24 cellular contexts compared by ENCODE assay signal in genomic region chr5:848671-849111, GRCh38. TPM values are rescaled to one million over a fixed set of nuclear protein-coding genes. Genes with fewer than 3 reads are reported as not detected.
DNase-seq lines count a peak whose midpoint lies in the region; ATAC-seq, FAIRE-seq and TF ChIP-seq lines count a peak whose summit lies in the region.
"Had no signal": no experiment of that assay in that cellular context is flagged by ENCODE, and none has a peak within 500 bp of the region (broad histone marks: within the 10 kb centered on the region; RNA-seq: fewer than 3 reads in every experiment).

No MANE protein-coding gene starts in this region.

- H3K9ac ChIP-seq in kidney (ENCODE audit: low read length in 2 of 2): no peak overlapping the region
- H3K9ac ChIP-seq: GM23248 had no signal

- H3K27ac Mint-ChIP-seq in activated naive CD4-positive, alpha-beta T cell treated with anti-CD3 and anti-CD28 coated beads, Interleukin-2, amount 50 U/mL, for 72 hours: no peak overlapping the region
- H3K27ac Mint-ChIP-seq in neural crest cell (ENCODE audit: unreplicated experiment): no peak overlapping the region
- H3K27ac Mint-ChIP-seq: activated T-helper 2 cell treated with anti-CD3 and anti-CD28 coated beads, Interferon-gamma antibody, Interleukin-2, Interleukin-4, amounts not matched to agents 10 μg/mL and 5 μg/mL and 100 μg/mL, durations not matched to agents 14 hours and 24 hours and 36 hours; HFFc6 had no signal

- H3K4me3 Mint-ChIP-seq in neural crest cell: peak overlapping the region; percentile 64
- H3K4me3 Mint-ChIP-seq: HFFc6 had no signal

- intact Hi-C loops in kidney (cut with DNase I): no loop called here
- intact Hi-C loops in upper lobe of right lung (cut with DNase I): no loop called here
- intact Hi-C loops in left colon (cut with DNase I, micrococcal nuclease): no loop called here

- H3K36me3 Mint-ChIP-seq in activated naive CD4-positive, alpha-beta T cell treated with anti-CD3 and anti-CD28 coated beads, Interleukin-2, amount 50 U/mL, for 72 hours: no peaks in the 10 kb centered on the region
- no peaks in the 10 kb centered on the region for H3K36me3 Mint-ChIP-seq in neural crest cell (ENCODE audit: low read depth)

- H3K4me3 ChIP-seq in kidney (ENCODE audit: low read length in 2 of 2) (no peak overlapping the region), upper lobe of right lung (no peak overlapping the region)
- H3K4me3 ChIP-seq: GM23248, testis had no signal

- H3K27ac ChIP-seq in kidney (ENCODE audit: low read depth in 2 of 2, low read length in 2 of 2) (no peak overlapping the region), upper lobe of right lung (no peak overlapping the region)
- H3K27ac ChIP-seq: dorsolateral prefrontal cortex, GM23248, testis had no signal

- no peak for ATAC-seq in activated naive CD4-positive, alpha-beta T cell treated with anti-CD3 and anti-CD28 coated beads, Interleukin-2, amount 50 U/mL, for 72 hours
- ATAC-seq in upper lobe of right lung (no peak), left colon (no peak)

- peaks cover 18% of the 10 kb centered on the region for H3K27me3 Mint-ChIP-seq in neural crest cell (ENCODE audit: low read depth)

- peaks cover 19% of the 10 kb centered on the region for H3K27me3 ChIP-seq in upper lobe of right lung
- H3K27me3 ChIP-seq: testis had no signal

- no peaks in the 10 kb centered on the region for H3K9me3 Mint-ChIP-seq in activated naive CD4-positive, alpha-beta T cell treated with anti-CD3 and anti-CD28 coated beads, Interleukin-2, amount 50 U/mL, for 72 hours
- no peaks in the 10 kb centered on the region for H3K9me3 Mint-ChIP-seq in neural crest cell
- H3K9me3 Mint-ChIP-seq: activated T-helper 2 cell treated with anti-CD3 and anti-CD28 coated beads, Interferon-gamma antibody, Interleukin-2, Interleukin-4, amounts not matched to agents 10 μg/mL and 5 μg/mL and 100 μg/mL, durations not matched to agents 14 hours and 24 hours and 36 hours; HFFc6 had no signal

- H3K9me3 ChIP-seq in kidney (ENCODE audit: control insufficient read depth in 1 of 2, low read length in 2 of 2) (no peaks in the 10 kb centered on the region), upper lobe of right lung (no peaks in the 10 kb centered on the region)
- H3K9me3 ChIP-seq: testis had no signal

- H3K36me3 ChIP-seq in kidney (ENCODE audit: control insufficient read depth in 1 of 2, insufficient read depth in 2 of 2, low read length in 2 of 2) (no peaks in the 10 kb centered on the region), upper lobe of right lung (no peaks in the 10 kb centered on the region)

- TF ChIP-seq CTCF in kidney (IDR thresholded peaks at IDR 0.05; ENCODE audit: borderline replicate concordance, extremely low read depth, insufficient read depth) (no peak), neural crest cell (conservative IDR thresholded peaks at IDR 0.05) (no peak), upper lobe of right lung (IDR thresholded peaks at IDR 0.05) (no peak)

- H3K4me1 ChIP-seq in kidney (ENCODE audit: control insufficient read depth in 1 of 2, insufficient read depth in 1 of 2, low read depth in 1 of 2, low read length in 2 of 2) (peaks cover 0 to 3% of the 10 kb centered on the region in 2 donors), upper lobe of right lung (no peaks in the 10 kb centered on the region)
- H3K4me1 ChIP-seq: testis had no signal

- H3K4me1 Mint-ChIP-seq in neural crest cell: peaks cover 21% of the 10 kb centered on the region

- no peak for FAIRE-seq in kidney (lab: Jason Lieb, UNC)

- DNase-seq in activated naive CD4-positive, alpha-beta T cell treated with anti-CD3 and anti-CD28 coated beads, Interleukin-2, amount 50 U/mL, for 16 hours: peak; percentile 8
- no peak for DNase-seq in activated naive CD4-positive, alpha-beta T cell treated with anti-CD3 and anti-CD28 coated beads, Interleukin-2, amount 50 U/mL, for 72 hours (ENCODE audit: low spot score in 2 of 2)
- peak; percentile 65 for DNase-seq in kidney
- DNase-seq in neural crest cell (ENCODE audit: low read depth, low spot score): no peak
- peak; percentile 54 for DNase-seq in upper lobe of right lung
- no peak for DNase-seq in activated CD8-positive, alpha-beta memory T cell treated with anti-CD3 and anti-CD28 coated beads, Interleukin-2, amount 50 U/mL, for 4 hours
- DNase-seq in hypothalamus (lab: John Stamatoyannopoulos, UW): no peak
- DNase-seq in left colon: no peak
- DNase-seq: activated CD4-positive, alpha-beta T cell treated with anti-CD3 and anti-CD28 coated beads for 1 hour; GDM1; GM23248; HFFc6; NCI-H2081; NCI-H226; NCI-H82; OCI-M1; SIG-M5; stimulated activated CD4-positive, alpha-beta T cell treated with anti-CD3 and anti-CD28 coated beads, Interleukin-12 subunit alpha, Interleukin-12 subunit beta, amount 100 ng/mL, for 4 hours; stimulated activated CD4-positive, alpha-beta T cell treated with anti-CD3 and anti-CD28 coated beads, Interleukin-4, amount 100 ng/mL, for 24 hours; stimulated activated naive CD4-positive, alpha-beta T cell; SW 1271; testis had no signal

RNA-seq across cellular contexts. Expression of gene ZDHHC11, which starts 2.1 kb away (rescaled TPM):
- 10 to 100 TPM in 1 of 2 donors, 1 to 10 TPM in 1; 3.4 to 19.3 TPM for total RNA-seq in activated naive CD4-positive, alpha-beta T cell treated with anti-CD3 and anti-CD28 coated beads, Interleukin-2, amount 50 U/mL, for 72 hours
- total RNA-seq in kidney (10.1 TPM), neural crest cell (14.5 and 17.2 TPM in 2 replicates), upper lobe of right lung (12.6 TPM), left colon (10 to 100 TPM in 1 of 2 donors, 1 to 10 TPM in 1; 2.7 to 27.8 TPM)
- polyA plus RNA-seq in kidney (ENCODE audit: insufficient read depth, low read depth, low replicate concordance): 1.6 TPM

RNA-seq across cellular contexts. Expression of gene BRD9, which starts 43.9 kb away (rescaled TPM):
- total RNA-seq in activated naive CD4-positive, alpha-beta T cell treated with anti-CD3 and anti-CD28 coated beads, Interleukin-2, amount 50 U/mL, for 72 hours: 10 to 100 TPM; 60.4 to 61.7 TPM
- total RNA-seq in kidney: 38.0 TPM
- polyA plus RNA-seq in kidney (ENCODE audit: insufficient read depth, low read depth, low replicate concordance): 17.5 TPM
- 77.3 and 80.1 TPM in 2 replicates for total RNA-seq in neural crest cell
- 33.8 TPM for total RNA-seq in upper lobe of right lung
- total RNA-seq in left colon: 10 to 100 TPM; 27.6 to 42.9 TPM

RNA-seq across cellular contexts. Expression of gene TRIP13, which starts 44.0 kb away (rescaled TPM):
- 10 to 100 TPM; 20.1 to 25.5 TPM for total RNA-seq in activated naive CD4-positive, alpha-beta T cell treated with anti-CD3 and anti-CD28 coated beads, Interleukin-2, amount 50 U/mL, for 72 hours
- total RNA-seq in kidney (1.6 TPM), neural crest cell (27.6 and 32.6 TPM in 2 replicates), upper lobe of right lung (0.81 TPM), left colon (1 to 10 TPM; 2.1 to 4.3 TPM)
- polyA plus RNA-seq in kidney (ENCODE audit: insufficient read depth, low read depth, low replicate concordance): 0.86 TPM

Comparison
In these comparisons a context has a peak if more than half of its experiments do, and no peak if none do; other contexts are left out.
1. DNase-seq: peak in activated naive CD4-positive, alpha-beta T cell treated with anti-CD3 and anti-CD28 coated beads, Interleukin-2, amount 50 U/mL, for 16 hours (single experiment), kidney (single experiment) and upper lobe of right lung (single experiment); none in activated naive CD4-positive, alpha-beta T cell treated with anti-CD3 and anti-CD28 coated beads, Interleukin-2, amount 50 U/mL, for 72 hours (0 of 2), neural crest cell (single experiment), activated CD8-positive, alpha-beta memory T cell treated with anti-CD3 and anti-CD28 coated beads, Interleukin-2, amount 50 U/mL, for 4 hours (single experiment), hypothalamus (0 of 51) and left colon (0 of 2).